Comparison of ENCODE assay signal across 8 cellular contexts in genomic region chr12:27969901-27970390, GRCh38. TPM values are rescaled to one million over a fixed set of nuclear protein-coding genes. Genes with fewer than 3 reads are reported as not detected.
DNase-seq lines count a peak whose midpoint lies in the region; ATAC-seq and TF ChIP-seq lines count a peak whose summit lies in the region.

No MANE protein-coding gene starts in this region.

- H3K36me3 Mint-ChIP-seq in activated naive CD8-positive, alpha-beta T cell treated with anti-CD3 and anti-CD28 coated beads, Interleukin-2, amount 50 U/mL, for 24 hours (ENCODE audit: low read depth), result no peaks in the 10 kb centered on the region

- ATAC-seq in GM18907 (IDR thresholded peaks at IDR 0.05; ENCODE audit: unreplicated experiment) (peak; percentile 81), HG03097 (IDR thresholded peaks at IDR 0.05; ENCODE audit: low FRiP score, unreplicated experiment) (peak; percentile 86), right cardiac atrium (peak; percentile 41 to 52)
- peak; percentile 77 for ATAC-seq in activated naive CD8-positive, alpha-beta T cell treated with anti-CD3 and anti-CD28 coated beads, Interleukin-2, amount 50 U/mL, for 24 hours

- WGBS in right cardiac atrium, result 1% methylated on average over 48 of the region's 48 CpGs

- H3K27me3 ChIP-seq in PC-9 (ENCODE audit: insufficient read depth, low read depth) (no peaks in the 10 kb centered on the region), right cardiac atrium (ENCODE audit: control insufficient read depth, insufficient read depth) (no peaks in the 10 kb centered on the region)

- TF ChIP-seq CTCF in PC-9 (conservative IDR thresholded peaks at IDR 0.05), result no peak; the same call in 1 of the 2 replicates

- peaks cover 90% of the 10 kb centered on the region for H3K27me3 Mint-ChIP-seq in activated naive CD8-positive, alpha-beta T cell treated with anti-CD3 and anti-CD28 coated beads, Interleukin-2, amount 50 U/mL, for 24 hours

- H3K4me3 Mint-ChIP-seq in activated naive CD8-positive, alpha-beta T cell treated with anti-CD3 and anti-CD28 coated beads, Interleukin-2, amount 50 U/mL, for 24 hours, result peak overlapping the region; percentile 79

- H3K9me3 Mint-ChIP-seq in activated naive CD8-positive, alpha-beta T cell treated with anti-CD3 and anti-CD28 coated beads, Interleukin-2, amount 50 U/mL, for 24 hours, result no peaks in the 10 kb centered on the region

- H3K4me3 ChIP-seq in PC-9, result peak overlapping the region; percentile 65
- H3K4me3 ChIP-seq in right cardiac atrium (ENCODE audit: low read length), result peak overlapping the region; percentile 66

- H3K4me1 ChIP-seq in PC-9 (replicated peaks; ENCODE audit: insufficient read depth), result peaks cover 40% of the 10 kb centered on the region
- peaks cover 2% of the 10 kb centered on the region for H3K4me1 ChIP-seq in right cardiac atrium (ENCODE audit: control insufficient read depth, insufficient read depth, low read length)

- no peaks in the 10 kb centered on the region for H3K79me2 ChIP-seq in PC-9 (ENCODE audit: low read depth)

- peak overlapping the region; percentile 33 for H3K27ac ChIP-seq in PC-9
- H3K27ac ChIP-seq in right cardiac atrium (ENCODE audit: low read length), result no peak overlapping the region

- POLR2A ChIA-PET in PC-9 (lab: Charles Lee; ENCODE audit: unreplicated experiment), result interaction anchor here (0.6 to 0.8 kb wide), 5 partner anchors 12 to 139 kb away, joined by 3 to 9 read pairs (median 5); no protein-coding TSS in a partner anchor

- peak; percentile 55 for DNase-seq in AG20443 (ENCODE audit: low spot score)
- DNase-seq in PC-9, result peak; percentile 74 to 89
- peak; percentile 59 for DNase-seq in activated naive CD8-positive, alpha-beta T cell treated with anti-CD3 and anti-CD28 coated beads, Interleukin-2, amount 50 U/mL, for 24 hours
- peak; percentile 64 to 76 (median 76) for DNase-seq in right cardiac atrium
- DNase-seq in retina, result peak; percentile 76
- DNase-seq in OCI-M2 (lab: John Stamatoyannopoulos, UW; ENCODE audit: unreplicated experiment), result no peak

- H3K36me3 ChIP-seq in PC-9 (ENCODE audit: low read depth), result no peaks in the 10 kb centered on the region

- peak overlapping the region; percentile 81 for H3K4me2 ChIP-seq in PC-9

- no peaks in the 10 kb centered on the region for H3K9me2 ChIP-seq in PC-9 (ENCODE audit: insufficient read depth)

- H2AFZ ChIP-seq in PC-9, result peak overlapping the region; percentile 89

- peak overlapping the region; percentile 39 for H3K27ac Mint-ChIP-seq in activated naive CD8-positive, alpha-beta T cell treated with anti-CD3 and anti-CD28 coated beads, Interleukin-2, amount 50 U/mL, for 24 hours

- no TSS peak for BruUV-seq in PC-9 (replicated peaks; lab: Mats Ljungman, UMichigan)

- H3K4me1 Mint-ChIP-seq in activated naive CD8-positive, alpha-beta T cell treated with anti-CD3 and anti-CD28 coated beads, Interleukin-2, amount 50 U/mL, for 24 hours, result peaks cover 23% of the 10 kb centered on the region

- H3K9me3 ChIP-seq in PC-9 (ENCODE audit: insufficient read depth, low read depth) (no peaks in the 10 kb centered on the region; the same call in 1 of the 2 replicates), right cardiac atrium (ENCODE audit: control insufficient read depth, low read length) (no peaks in the 10 kb centered on the region)

- H3F3A ChIP-seq in PC-9 (ENCODE audit: insufficient read depth, low read depth), result peaks cover 12% of the 10 kb centered on the region

- H4K20me1 ChIP-seq in PC-9 (ENCODE audit: insufficient read depth), result no peaks in the 10 kb centered on the region

- intact Hi-C loops in PC-9 (cut with micrococcal nuclease; ENCODE audit: unreplicated experiment), result loop anchor here (1.0 to 10.0 kb wide), 6 partner anchors 162 to 905 kb away; partner anchors contain the start of genes CCDC91, KLHL42 and MANSC4
- intact Hi-C loops in right cardiac atrium (cut with DNase I), result no loop called here

- CTCF ChIA-PET in PC-9 (lab: Charles Lee), result interaction anchor here (0.6 to 1.0 kb wide), 6 partner anchors 21 to 799 kb away, joined by 3 to 5 read pairs (median 4); no protein-coding TSS in a partner anchor

RNA-seq across cellular contexts. Expression of gene PTHLH, which starts 2.6 kb away (rescaled TPM):
- total RNA-seq in PC-9 (2021), result 1.6 and 1.9 TPM in 2 replicates
- 10 to 100 TPM in 2 of 4 donors, 1 to 10 TPM in 2; 1.2 to 64.6 (median 7.7) TPM for total RNA-seq in right cardiac atrium
- 1.3 TPM for polyA plus RNA-seq in right cardiac atrium
